Comparison of ENCODE assay signal across 20 cellular contexts in the genomic region with DNA sequence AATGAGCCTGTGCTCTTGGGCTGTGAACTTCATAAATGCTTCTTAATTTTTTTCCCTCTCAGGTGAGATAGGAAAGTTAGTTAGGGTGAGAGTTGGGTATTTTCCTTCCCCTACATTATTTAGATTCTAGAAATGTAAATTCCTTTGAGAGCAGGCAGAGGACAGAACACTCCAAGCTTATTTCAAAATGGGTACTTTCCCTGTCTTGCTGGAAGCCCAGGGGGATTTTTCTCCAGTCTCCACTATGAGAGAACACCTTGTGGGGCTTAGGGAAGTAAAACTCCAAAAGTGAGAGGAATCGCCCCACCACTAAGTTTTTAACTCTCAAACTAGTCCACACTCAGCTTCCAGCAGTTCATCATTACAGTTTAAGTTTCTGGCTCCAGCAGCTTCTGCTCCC.
DNase-seq lines count a peak whose midpoint lies in the region; ATAC-seq, FAIRE-seq and TF ChIP-seq lines count a peak whose summit lies in the region.
"Had no signal": no experiment of that assay in that cellular context is flagged by ENCODE, and none has a peak within 500 bp of the region (broad histone marks: within the 10 kb centered on the region; RNA-seq: fewer than 3 reads in every experiment).

No MANE protein-coding gene starts in this region.

- no peak overlapping the region for H3K9ac ChIP-seq in endothelial cell of umbilical vein (replicated peaks; ENCODE audit: extremely low read depth, insufficient read depth, low read length)
- H3K9ac ChIP-seq: BLaER1 had no signal

- no peaks in the 10 kb centered on the region for H3K36me3 ChIP-seq in endothelial cell of umbilical vein (ENCODE audit: control insufficient read depth in 2 of 2, extremely low read depth in 1 of 2, insufficient read depth in 2 of 2, low read length in 2 of 2)
- H3K36me3 ChIP-seq: BLaER1, spleen, tibial nerve had no signal

- no peaks in the 10 kb centered on the region for H3K27me3 ChIP-seq in endothelial cell of umbilical vein (ENCODE audit: control insufficient read depth in 2 of 2, insufficient read depth in 2 of 2, low read length in 2 of 2)
- H3K27me3 ChIP-seq: BLaER1, tibial nerve had no signal

- no peak for TF ChIP-seq POLR2A in endothelial cell of umbilical vein (IDR thresholded peaks at IDR 0.05; ENCODE audit: low read depth, low read length)

- DNase-seq in endothelial cell of umbilical vein (ENCODE audit: low read depth, low spot score) = no peak
- no peak for DNase-seq in EL
- no peak for DNase-seq in activated naive CD8-positive, alpha-beta T cell treated with anti-CD3 and anti-CD28 coated beads, Interleukin-2, amount 50 U/mL, for 24 hours
- DNase-seq in middle frontal gyrus (ENCODE audit: extremely low spot score, low spot score) = no peak
- DNase-seq: activated CD4-positive, alpha-beta T cell treated with anti-CD3 and anti-CD28 coated beads, Interleukin-2, amount 10 ng/mL, durations not matched to agents 7 days and 5 days; activated T-cell treated with anti-CD3 and anti-CD28 coated beads for 4 hours; erythroblast; naive B cell; NCI-H146; NCI-H345; RPMI8226; spleen; SW 1271 had no signal

- CTCF ChIA-PET in endothelial cell of umbilical vein (lab: Charles Lee) = interaction anchor here (0.8 to 1.5 kb wide), 2 partner anchors 102 to 673 kb away, joined by 3 read pairs; no protein-coding TSS in a partner anchor

- H3K9me3 ChIP-seq in endothelial cell of umbilical vein (replicated peaks; ENCODE audit: control insufficient read depth, insufficient read depth, low read length) = no peaks in the 10 kb centered on the region
- H3K9me3 ChIP-seq: BLaER1 had no signal

- dilution Hi-C loops in endothelial cell of umbilical vein (cut with MboI; ENCODE audit: extremely low pct_ligation_motif_present, low sequenced_read_pairs) = no loop called here

- TF ChIP-seq CTCF in endothelial cell of umbilical vein (IDR thresholded peaks at IDR 0.05; ENCODE audit: extremely low read depth in 1 of 2, insufficient read depth in 1 of 2, low read depth in 1 of 2, low read length in 2 of 2) = no peak

- H3K4me3 Mint-ChIP-seq in activated naive CD8-positive, alpha-beta T cell treated with anti-CD3 and anti-CD28 coated beads, Interleukin-2, amount 50 U/mL, for 24 hours = no peak overlapping the region
- H3K4me3 Mint-ChIP-seq: activated CD4-positive, alpha-beta T cell treated with anti-CD3 and anti-CD28 coated beads, Interleukin-2, amount 10 ng/mL, durations not matched to agents 7 days and 5 days; activated naive CD4-positive, alpha-beta T cell treated with anti-CD3 and anti-CD28 coated beads, Interleukin-2, amount 50 U/mL, for 24 hours; naive B cell had no signal

- no peaks in the 10 kb centered on the region for H3K9me3 Mint-ChIP-seq in activated naive CD8-positive, alpha-beta T cell treated with anti-CD3 and anti-CD28 coated beads, Interleukin-2, amount 50 U/mL, for 24 hours
- H3K9me3 Mint-ChIP-seq: activated CD4-positive, alpha-beta T cell treated with anti-CD3 and anti-CD28 coated beads, Interleukin-2, amount 10 ng/mL, durations not matched to agents 7 days and 5 days; activated naive CD4-positive, alpha-beta T cell treated with anti-CD3 and anti-CD28 coated beads, Interleukin-2, amount 50 U/mL, for 24 hours had no signal

- H3K4me1 ChIP-seq in endothelial cell of umbilical vein (ENCODE audit: control insufficient read depth, extremely low read depth, insufficient read depth, low read length) = peaks cover 63% of the 10 kb centered on the region
- H3K4me1 ChIP-seq: BLaER1, spleen, tibial nerve had no signal

- BruUV-seq in endothelial cell of umbilical vein (replicated peaks; lab: Mats Ljungman, UMichigan) = no TSS peak

- H4K20me1 ChIP-seq in endothelial cell of umbilical vein (replicated peaks; ENCODE audit: control insufficient read depth, extremely low read depth, insufficient read depth, low read length) = no peaks in the 10 kb centered on the region
- H4K20me1 ChIP-seq: BLaER1 had no signal

- H3K36me3 Mint-ChIP-seq in activated naive CD8-positive, alpha-beta T cell treated with anti-CD3 and anti-CD28 coated beads, Interleukin-2, amount 50 U/mL, for 24 hours (ENCODE audit: low read depth) = no peaks in the 10 kb centered on the region
- H3K36me3 Mint-ChIP-seq: activated naive CD4-positive, alpha-beta T cell treated with anti-CD3 and anti-CD28 coated beads, Interleukin-2, amount 50 U/mL, for 24 hours; naive B cell had no signal

- no peaks in the 10 kb centered on the region for H3K79me2 ChIP-seq in endothelial cell of umbilical vein (ENCODE audit: control insufficient read depth, insufficient read depth, low read length)

- peaks cover 5% of the 10 kb centered on the region for H3K27me3 Mint-ChIP-seq in activated naive CD8-positive, alpha-beta T cell treated with anti-CD3 and anti-CD28 coated beads, Interleukin-2, amount 50 U/mL, for 24 hours
- H3K27me3 Mint-ChIP-seq: activated CD4-positive, alpha-beta T cell treated with anti-CD3 and anti-CD28 coated beads, Interleukin-2, amount 10 ng/mL, durations not matched to agents 7 days and 5 days had no signal

- H3K27ac ChIP-seq in endothelial cell of umbilical vein (ENCODE audit: insufficient read depth, low read depth, low read length) = no peak overlapping the region
- H3K27ac ChIP-seq: BLaER1, spleen, tibial nerve had no signal

- H3K9me1 ChIP-seq in endothelial cell of umbilical vein (replicated peaks; ENCODE audit: control insufficient read depth, extremely low read depth, insufficient read depth, low read length) = no peaks in the 10 kb centered on the region

- peak overlapping the region; percentile 3 for H2AFZ ChIP-seq in endothelial cell of umbilical vein (ENCODE audit: low read depth, low read length)

- FAIRE-seq in endothelial cell of umbilical vein (lab: Jason Lieb, UNC) = no peak
- FAIRE-seq: G401.6 had no signal

- H3K4me3 ChIP-seq in endothelial cell of umbilical vein (replicated peaks in 1 of 3; ENCODE audit: insufficient read depth in 1 of 3, low read depth in 1 of 3, low read length in 3 of 3) = no peak overlapping the region
- H3K4me3 ChIP-seq: BLaER1, spleen, tibial nerve had no signal

- POLR2A ChIA-PET in endothelial cell of umbilical vein (lab: Charles Lee) = no interaction called here

- ATAC-seq in GM21381 (IDR thresholded peaks at IDR 0.05; ENCODE audit: unreplicated experiment) = peak; percentile 41
- peak; percentile 52 for ATAC-seq in HG03095 (IDR thresholded peaks at IDR 0.05; ENCODE audit: unreplicated experiment)
- ATAC-seq in HG03565 (IDR thresholded peaks at IDR 0.05; ENCODE audit: unreplicated experiment) = no peak
- no peak for ATAC-seq in activated naive CD8-positive, alpha-beta T cell treated with anti-CD3 and anti-CD28 coated beads, Interleukin-2, amount 50 U/mL, for 24 hours

- intact Hi-C loops in endothelial cell of umbilical vein (cut with micrococcal nuclease) = loop anchor here (5.0 kb wide), 1 partner anchor 324 kb away; no protein-coding TSS in a partner anchor

- peaks cover 2% of the 10 kb centered on the region for H3K4me1 Mint-ChIP-seq in activated naive CD8-positive, alpha-beta T cell treated with anti-CD3 and anti-CD28 coated beads, Interleukin-2, amount 50 U/mL, for 24 hours
- H3K4me1 Mint-ChIP-seq: activated CD4-positive, alpha-beta T cell treated with anti-CD3 and anti-CD28 coated beads, Interleukin-2, amount 10 ng/mL, durations not matched to agents 7 days and 5 days; activated naive CD4-positive, alpha-beta T cell treated with anti-CD3 and anti-CD28 coated beads, Interleukin-2, amount 50 U/mL, for 24 hours had no signal

- no peak overlapping the region for H3K4me2 ChIP-seq in endothelial cell of umbilical vein (ENCODE audit: insufficient read depth, low read length)
- H3K4me2 ChIP-seq: BLaER1 had no signal

- no peak overlapping the region for H3K27ac Mint-ChIP-seq in activated naive CD8-positive, alpha-beta T cell treated with anti-CD3 and anti-CD28 coated beads, Interleukin-2, amount 50 U/mL, for 24 hours
- H3K27ac Mint-ChIP-seq: activated CD4-positive, alpha-beta T cell treated with anti-CD3 and anti-CD28 coated beads, Interleukin-2, amount 10 ng/mL, durations not matched to agents 7 days and 5 days; activated naive CD4-positive, alpha-beta T cell treated with anti-CD3 and anti-CD28 coated beads, Interleukin-2, amount 50 U/mL, for 24 hours; naive B cell had no signal

TF ChIP-seq in endothelial cell of umbilical vein, 7 proteins besides CTCF, POLR2A, EP300 and RAD21:
- TF ChIP-seq EZH2 (IDR thresholded peaks at IDR 0.05; ENCODE audit: borderline replicate concordance, low read depth, low read length, severe bottlenecking) (no peak), POLR2AphosphoS5 (IDR thresholded peaks at IDR 0.05; ENCODE audit: insufficient read depth, low read depth, low read length) (no peak), FOS (IDR thresholded peaks at IDR 0.05; ENCODE audit: borderline replicate concordance, insufficient read depth, low read length) (no peak), JUN (IDR thresholded peaks at IDR 0.05; ENCODE audit: borderline replicate concordance, insufficient read depth, insufficient read length, low read depth) (no peak), MYC (IDR thresholded peaks at IDR 0.05; ENCODE audit: low read depth, low read length) (no peak), GATA2 (IDR thresholded peaks at IDR 0.05; ENCODE audit: insufficient read depth, insufficient read length, low read depth, low read length) (no peak)
- TF ChIP-seq, protein P1, sequence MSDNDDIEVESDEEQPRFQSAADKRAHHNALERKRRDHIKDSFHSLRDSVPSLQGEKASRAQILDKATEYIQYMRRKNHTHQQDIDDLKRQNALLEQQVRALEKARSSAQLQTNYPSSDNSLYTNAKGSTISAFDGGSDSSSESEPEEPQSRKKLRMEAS (IDR thresholded peaks at IDR 0.05; ENCODE audit: insufficient read depth, insufficient read length) = no peak

Comparison
In these comparisons a context has a peak if more than half of its experiments do, and no peak if none do; other contexts are left out.
1. ATAC-seq: peak in GM21381 (single experiment) and HG03095 (single experiment); none in HG03565 (single experiment) and activated naive CD8-positive, alpha-beta T cell treated with anti-CD3 and anti-CD28 coated beads, Interleukin-2, amount 50 U/mL, for 24 hours (single experiment).